Comparison of ENCODE assay signal across 20 cellular contexts in the genomic region with DNA sequence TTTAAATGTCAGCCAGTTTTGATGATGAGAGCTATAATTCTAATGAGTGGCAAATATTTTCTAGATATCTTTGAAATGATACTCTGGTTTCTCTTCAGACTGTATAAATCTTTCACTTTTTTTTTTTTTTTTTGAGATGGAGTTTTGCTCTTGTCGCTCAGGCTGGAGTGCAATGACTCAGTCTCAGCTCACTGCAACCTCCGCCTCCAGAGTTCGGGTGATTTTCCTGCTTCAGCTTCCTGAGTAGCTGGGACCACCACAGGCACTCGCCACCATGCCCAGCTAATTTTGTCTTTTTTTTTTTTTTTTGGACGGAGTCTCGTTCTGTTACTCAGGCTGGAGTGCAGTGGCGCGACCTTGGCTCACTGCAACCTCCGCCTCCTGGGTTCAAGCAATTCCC.
A peak's percentile ranks its signal among the peaks of the same experiment; 100 is the strongest.
DNase-seq lines count a peak whose midpoint lies in the region; ATAC-seq and TF ChIP-seq lines count a peak whose summit lies in the region.
"Had no signal": no experiment of that assay in that cellular context is flagged by ENCODE, and none has a peak within 500 bp of the region (broad histone marks: within the 10 kb centered on the region; RNA-seq: fewer than 3 reads in every experiment).

No MANE protein-coding gene starts in this region.

- H3K9ac ChIP-seq in GM23248 (peak overlapping the region; percentile 53), SK-N-SH (peak overlapping the region; percentile 31; the same call in 1 of the 2 replicates)

- H3K27ac Mint-ChIP-seq in activated CD4-positive, alpha-beta memory T cell treated with anti-CD3 and anti-CD28 coated beads for 36 hours, result no peak overlapping the region
- H3K27ac Mint-ChIP-seq: activated naive CD8-positive, alpha-beta T cell treated with anti-CD3 and anti-CD28 coated beads, Interleukin-2, amount 10 ng/mL, durations not matched to agents 7 days and 5 days; B cell had no signal

- peaks cover 34% of the 10 kb centered on the region for H3F3A ChIP-seq in GM23248 (ENCODE audit: insufficient read depth)
- H3F3A ChIP-seq in SK-N-SH (replicated peaks; ENCODE audit: insufficient read depth), result peaks cover 24% of the 10 kb centered on the region

- CTCF ChIA-PET in SK-N-SH (lab: Yijun Ruan, JAX), result interaction anchor here (0.6 kb wide), 1 partner anchor 9 kb away, joined by 3 read pairs; no protein-coding TSS in a partner anchor
- CTCF ChIA-PET in activated CD4-positive, alpha-beta memory T cell treated with anti-CD3 and anti-CD28 coated beads for 36 hours (lab: Charles Lee), result no interaction called here

- DNase-seq in GM23248 (peak; percentile 89), SK-N-SH (no peak), fibroblast of mammary gland (ENCODE audit: low read depth) (peak; percentile 92), psoas muscle (no peak), NCI-H1105 (lab: John Stamatoyannopoulos, UW) (no peak), lower lobe of right lung (no peak)
- DNase-seq in activated CD4-positive, alpha-beta memory T cell treated with anti-CD3 and anti-CD28 coated beads for 36 hours, result no peak
- DNase-seq: activated naive CD8-positive, alpha-beta T cell treated with anti-CD3 and anti-CD28 coated beads, Interleukin-2, amount 10 ng/mL, durations not matched to agents 7 days and 5 days; DMS 273 treated with DMSO at 0.1 percent for 48 hours; mesendoderm; NCI-H1930; NCI-H748 treated with DMSO at 0.1 percent for 48 hours; RPMI8226; stimulated activated CD4-positive, alpha-beta T cell treated with anti-CD3 and anti-CD28 coated beads, Interleukin-12 subunit alpha, Interleukin-12 subunit beta, amount 100 ng/mL, for 4 hours; T-helper 2 cell had no signal

- ATAC-seq in psoas muscle (peak in 2 of 4 donors; percentile 9 to 46), lower lobe of right lung (no peak), HG02970 (IDR thresholded peaks at IDR 0.05; ENCODE audit: low FRiP score, unreplicated experiment) (no peak)
- ATAC-seq: activated CD4-positive, CD25-positive, alpha-beta regulatory T cell treated with anti-CD3 and anti-CD28 coated beads, Interleukin-2, amount 50 U/mL, for 24 hours; esophagus mucosa had no signal

- peak overlapping the region; percentile 69 for H3K27ac ChIP-seq in GM23248
- H3K27ac ChIP-seq in SK-N-SH (ENCODE audit: low read depth in 2 of 2, low read length in 1 of 2), result peak overlapping the region in 1 of 2 experiments; percentile 81; a peak in 2 of 4 replicates
- H3K27ac ChIP-seq in psoas muscle, result peak overlapping the region; percentile 73
- no peak overlapping the region for H3K27ac ChIP-seq in lower lobe of right lung
- H3K27ac ChIP-seq: neutrophil had no signal

- H3K4me2 ChIP-seq in GM23248 (ENCODE audit: unreplicated experiment), result peak overlapping the region; percentile 57
- peak overlapping the region; percentile 62; the same call in 1 of the 2 replicates for H3K4me2 ChIP-seq in SK-N-SH

- no peak for TF ChIP-seq RAD21 in SK-N-SH (IDR thresholded peaks at IDR 0.05; ENCODE audit: low read length)

- H3K4me3 ChIP-seq in GM23248, result peak overlapping the region; percentile 53
- 0 out of 4 replicates have a peak overlapping the region, but pooled peaks of 1 of the 2 experiments have one; percentile 21 for H3K4me3 ChIP-seq in SK-N-SH (ENCODE audit: low read depth in 2 of 2, low read length in 1 of 2)
- no peak overlapping the region for H3K4me3 ChIP-seq in fibroblast of mammary gland (ENCODE audit: control insufficient read depth, low read depth, low read length)
- peak overlapping the region; percentile 14 for H3K4me3 ChIP-seq in psoas muscle
- no peak overlapping the region for H3K4me3 ChIP-seq in lower lobe of right lung

- TF ChIP-seq CTCF in SK-N-SH (IDR thresholded peaks at IDR 0.05) (no peak), fibroblast of mammary gland (conservative IDR thresholded peaks at IDR 0.05; ENCODE audit: control insufficient read depth, insufficient read depth, low read depth, low read length) (no peak), psoas muscle (IDR thresholded peaks at IDR 0.05) (no peak), lower lobe of right lung (IDR thresholded peaks at IDR 0.05) (no peak)

- in situ Hi-C loops in GM23248 (cut with MboI), result no loop called here

- intact Hi-C loops in psoas muscle (cut with DNase I), result loop anchor here in 1 of 2 donors (5.0 kb wide), 1 partner anchor 41 kb away; no protein-coding TSS in a partner anchor
- intact Hi-C loops in activated CD4-positive, alpha-beta memory T cell treated with anti-CD3 and anti-CD28 coated beads for 36 hours (cut with micrococcal nuclease), result no loop called here
- intact Hi-C loops in lower lobe of right lung (cut with DNase I), result no loop called here

- no peaks in the 10 kb centered on the region for H3K9me2 ChIP-seq in GM23248 (ENCODE audit: insufficient read depth)
- no peaks in the 10 kb centered on the region for H3K9me2 ChIP-seq in SK-N-SH

- no peaks in the 10 kb centered on the region for H3K9me3 Mint-ChIP-seq in activated CD4-positive, alpha-beta memory T cell treated with anti-CD3 and anti-CD28 coated beads for 36 hours
- H3K9me3 Mint-ChIP-seq: activated naive CD8-positive, alpha-beta T cell treated with anti-CD3 and anti-CD28 coated beads, Interleukin-2, amount 10 ng/mL, durations not matched to agents 7 days and 5 days had no signal

- H3K36me3 ChIP-seq in GM23248 (ENCODE audit: low read depth) (no peaks in the 10 kb centered on the region), SK-N-SH (replicated peaks in 1 of 2; ENCODE audit: control insufficient read depth in 1 of 2, insufficient read depth in 2 of 2, low read length in 1 of 2) (peaks cover 0 to 15% of the 10 kb centered on the region in 2 experiments), psoas muscle (ENCODE audit: insufficient read depth in 1 of 2, low read depth in 1 of 2) (no peaks in the 10 kb centered on the region), lower lobe of right lung (no peaks in the 10 kb centered on the region)
- H3K36me3 ChIP-seq: neutrophil had no signal

- no peaks in the 10 kb centered on the region for H3K9me3 ChIP-seq in GM23248 (ENCODE audit: low read depth)
- no peaks in the 10 kb centered on the region for H3K9me3 ChIP-seq in SK-N-SH
- H3K9me3 ChIP-seq in psoas muscle, result no peaks in the 10 kb centered on the region
- H3K9me3 ChIP-seq in lower lobe of right lung, result no peaks in the 10 kb centered on the region
- H3K9me3 ChIP-seq: neutrophil had no signal

- TF ChIP-seq EP300 in SK-N-SH (IDR thresholded peaks at IDR 0.05; ENCODE audit: borderline replicate concordance in 1 of 2, low read depth in 1 of 2, low read length in 1 of 2), result no peak

- peaks cover 100% of the 10 kb centered on the region for H3K79me2 ChIP-seq in GM23248 (ENCODE audit: insufficient read depth)
- H3K79me2 ChIP-seq in SK-N-SH (ENCODE audit: insufficient read depth), result peaks cover 97% of the 10 kb centered on the region

- H3K4me1 ChIP-seq in GM23248 (ENCODE audit: insufficient read depth), result peaks cover 44% of the 10 kb centered on the region
- peaks cover 14 to 26% of the 10 kb centered on the region in 2 experiments; a peak in 2 of 4 replicates for H3K4me1 ChIP-seq in SK-N-SH (ENCODE audit: control insufficient read depth in 1 of 2, insufficient read depth in 2 of 2, low read depth in 1 of 2, low read length in 1 of 2)
- peaks cover 86% of the 10 kb centered on the region for H3K4me1 ChIP-seq in psoas muscle
- H3K4me1 ChIP-seq in lower lobe of right lung, result no peaks in the 10 kb centered on the region

- POLR2A ChIA-PET in SK-N-SH (lab: Yijun Ruan, JAX), result no interaction called here
- POLR2A ChIA-PET in activated CD4-positive, alpha-beta memory T cell treated with anti-CD3 and anti-CD28 coated beads for 36 hours (lab: Charles Lee), result no interaction called here

- no peaks in the 10 kb centered on the region for H3K27me3 ChIP-seq in GM23248 (replicated peaks; ENCODE audit: insufficient read depth)
- H3K27me3 ChIP-seq in SK-N-SH (ENCODE audit: insufficient read depth), result no peaks in the 10 kb centered on the region
- H3K27me3 ChIP-seq in psoas muscle (ENCODE audit: insufficient read depth in 3 of 3, low read length in 2 of 3), result no peaks in the 10 kb centered on the region
- no peaks in the 10 kb centered on the region for H3K27me3 ChIP-seq in lower lobe of right lung (ENCODE audit: low read depth)
- H3K27me3 ChIP-seq: neutrophil had no signal

- WGBS in GM23248 (ENCODE audit: low coverage in 1 of 2, low lambda C conversion rate in 2 of 2, missing lambda C conversion rate in 2 of 2), 2 experiments, result 0 to 2% methylated on average over 4 to 9 of the region's 9 CpGs
- 36% methylated on average over 9 of the region's 9 CpGs for WGBS in SK-N-SH (ENCODE audit: low lambda C conversion rate)
- WGBS in psoas muscle, 3 donors, result 26 to 67% (median 36%) methylated on average over 9 of the region's 9 CpGs

- no peaks in the 10 kb centered on the region for H3K4me1 Mint-ChIP-seq in activated CD4-positive, alpha-beta memory T cell treated with anti-CD3 and anti-CD28 coated beads for 36 hours (ENCODE audit: low read depth)
- H3K4me1 Mint-ChIP-seq: activated naive CD8-positive, alpha-beta T cell treated with anti-CD3 and anti-CD28 coated beads, Interleukin-2, amount 10 ng/mL, durations not matched to agents 7 days and 5 days; B cell had no signal

- no peaks in the 10 kb centered on the region for H3K27me3 Mint-ChIP-seq in activated CD4-positive, alpha-beta memory T cell treated with anti-CD3 and anti-CD28 coated beads for 36 hours
- H3K27me3 Mint-ChIP-seq: B cell had no signal

- no peak overlapping the region for H3K4me3 Mint-ChIP-seq in activated CD4-positive, alpha-beta memory T cell treated with anti-CD3 and anti-CD28 coated beads for 36 hours
- H3K4me3 Mint-ChIP-seq: activated naive CD8-positive, alpha-beta T cell treated with anti-CD3 and anti-CD28 coated beads, Interleukin-2, amount 10 ng/mL, durations not matched to agents 7 days and 5 days; B cell had no signal

- H2AFZ ChIP-seq in GM23248 (no peak overlapping the region), SK-N-SH (ENCODE audit: low read depth) (no peak overlapping the region)

- H4K20me1 ChIP-seq in GM23248 (ENCODE audit: insufficient read depth) (peaks cover 4% of the 10 kb centered on the region; the same call in 1 of the 2 replicates), SK-N-SH (ENCODE audit: insufficient read depth) (peaks cover 67% of the 10 kb centered on the region)

- no peaks in the 10 kb centered on the region for H3K36me3 Mint-ChIP-seq in activated CD4-positive, alpha-beta memory T cell treated with anti-CD3 and anti-CD28 coated beads for 36 hours
- H3K36me3 Mint-ChIP-seq: activated naive CD8-positive, alpha-beta T cell treated with anti-CD3 and anti-CD28 coated beads, Interleukin-2, amount 10 ng/mL, durations not matched to agents 7 days and 5 days had no signal

TF ChIP-seq in SK-N-SH, 30 proteins besides CTCF, POLR2A, EP300 and RAD21 (continues in another document):
- TF ChIP-seq TAF1 (IDR thresholded peaks at IDR 0.05; ENCODE audit: borderline replicate concordance, low read depth, low read length), result no peak

Comparison
In these comparisons a context has a peak if more than half of its experiments do, and no peak if none do; other contexts are left out.
1. DNase-seq: peak in GM23248 (single experiment) and fibroblast of mammary gland (single experiment); none in SK-N-SH (single experiment), psoas muscle (0 of 2), activated CD4-positive, alpha-beta memory T cell treated with anti-CD3 and anti-CD28 coated beads for 36 hours (single experiment), NCI-H1105 (single experiment) and lower lobe of right lung (single experiment).
2. H3K4me3 ChIP-seq: peak in GM23248 (single experiment) and psoas muscle (single experiment); none in fibroblast of mammary gland (single experiment) and lower lobe of right lung (single experiment).